23 cellular contexts compared by ENCODE assay signal in genomic region chr13:75021151-75021550, GRCh38.
DNase-seq lines count a peak whose midpoint lies in the region; ATAC-seq, FAIRE-seq and TF ChIP-seq lines count a peak whose summit lies in the region.
"Had no signal": no experiment of that assay in that cellular context is flagged by ENCODE, and none has a peak within 500 bp of the region (broad histone marks: within the 10 kb centered on the region; RNA-seq: fewer than 3 reads in every experiment).

No MANE protein-coding gene starts in this region.

- no peak for FAIRE-seq in A549 (lab: Jason Lieb, UNC)
- peak; percentile 89 for FAIRE-seq in RCC 7860 (lab: Jason Lieb, UNC)
- FAIRE-seq: D721Med, G401.6, GM12891, GM19239, HepG2 had no signal

- TF ChIP-seq CTCF in A549 (IDR thresholded peaks at IDR 0.05) (no peak), gastrocnemius medialis (IDR thresholded peaks at IDR 0.05 in 4 of 5, conservative IDR thresholded peaks at IDR 0.05 in 1 of 5) (no peak), tibial artery (IDR thresholded peaks at IDR 0.05) (no peak), vagina (IDR thresholded peaks at IDR 0.05) (no peak)

- intact Hi-C loops in gastrocnemius medialis (cut with DNase I; ENCODE audit: low total_unique reads) (no loop called here), tibial artery (cut with DNase I; ENCODE audit: low total_unique reads) (no loop called here), vagina (cut with DNase I) (no loop called here)

- ATAC-seq in A549: no peak
- no peak for ATAC-seq in gastrocnemius medialis
- ATAC-seq: HCT116, HepG2 had no signal

- WGBS in A549 (ENCODE audit: missing lambda C conversion rate): 39% methylated on average over 5 of the region's 5 CpGs

- no peak for TF ChIP-seq EP300 in A549 (IDR thresholded peaks at IDR 0.05)

- DNase-seq in A549 (ENCODE audit: low read depth in 1 of 2, low spot score in 1 of 2): no peak
- DNase-seq in RCC 7860 (ENCODE audit: low spot score): peak; percentile 67
- DNase-seq in kidney glomerular epithelial cell (lab: John Stamatoyannopoulos, UW): peak; percentile 59
- peak; percentile 78 for DNase-seq in renal cortical epithelial cell (ENCODE audit: low read depth)
- no peak for DNase-seq in gastrocnemius medialis
- no peak for DNase-seq in tibial artery
- no peak for DNase-seq in vagina (ENCODE audit: extremely low spot score in 2 of 2)
- DNase-seq: BE2C; C1 segment of cervical spinal cord; CD4-positive, CD25-positive, alpha-beta regulatory T cell; CD8-positive, alpha-beta memory T cell; COR-L47; GOT3; H7; HFFc6; KBM-7 had no signal

- H3K9me3 ChIP-seq in A549 (no peaks in the 10 kb centered on the region), gastrocnemius medialis (no peaks in the 10 kb centered on the region), tibial artery (no peaks in the 10 kb centered on the region), vagina (no peaks in the 10 kb centered on the region)
- H3K9me3 ChIP-seq: BE2C had no signal

- no peaks in the 10 kb centered on the region for H3K27me3 ChIP-seq in gastrocnemius medialis
- H3K27me3 ChIP-seq in tibial artery: no peaks in the 10 kb centered on the region
- no peaks in the 10 kb centered on the region for H3K27me3 ChIP-seq in vagina
- H3K27me3 ChIP-seq: BE2C had no signal

- TF ChIP-seq POLR2A in A549 (IDR thresholded peaks at IDR 0.05; ENCODE audit: low read length) (no peak), gastrocnemius medialis (IDR thresholded peaks at IDR 0.05) (no peak), vagina (IDR thresholded peaks at IDR 0.05) (no peak)

- H3K36me3 ChIP-seq in gastrocnemius medialis (no peaks in the 10 kb centered on the region), tibial artery (no peaks in the 10 kb centered on the region), vagina (no peaks in the 10 kb centered on the region)
- H3K36me3 ChIP-seq: BE2C had no signal

- no peak overlapping the region for H3K27ac ChIP-seq in A549
- H3K27ac ChIP-seq in gastrocnemius medialis: no peak overlapping the region
- no peak overlapping the region for H3K27ac ChIP-seq in tibial artery
- no peak overlapping the region for H3K27ac ChIP-seq in vagina
- H3K27ac ChIP-seq: 22Rv1 had no signal

- POLR2A ChIA-PET in A549 (lab: Yijun Ruan, JAX): no interaction called here

- H3K4me3 ChIP-seq in A549: no peak overlapping the region
- H3K4me3 ChIP-seq in gastrocnemius medialis: no peak overlapping the region
- no peak overlapping the region for H3K4me3 ChIP-seq in tibial artery
- H3K4me3 ChIP-seq in vagina: no peak overlapping the region

- TF ChIP-seq RAD21 in A549 (conservative IDR thresholded peaks at IDR 0.05 in 1 of 2, IDR thresholded peaks at IDR 0.05 in 1 of 2): no peak

- H3K4me2 ChIP-seq in A549: 0 out of 3 replicates have a peak overlapping the region, but pooled peaks have one; percentile 16

- H3K4me1 ChIP-seq in A549: peaks cover 7% of the 10 kb centered on the region; the same call in 1 of the 3 replicates
- H3K4me1 ChIP-seq in gastrocnemius medialis: no peaks in the 10 kb centered on the region
- no peaks in the 10 kb centered on the region for H3K4me1 ChIP-seq in tibial artery
- no peaks in the 10 kb centered on the region for H3K4me1 ChIP-seq in vagina
- H3K4me1 ChIP-seq: BE2C had no signal

- in situ Hi-C loops in gastrocnemius medialis (cut with MboI; ENCODE audit: low sequenced_read_pairs in 4 of 4): no loop called here

- CTCF ChIA-PET in A549 (lab: Yijun Ruan, JAX): interaction anchor here (1.0 kb wide), 1 partner anchor 336 kb away, joined by 3 read pairs; no protein-coding TSS in a partner anchor

TF ChIP-seq in A549, 52 proteins besides CTCF, POLR2A, EP300 and RAD21:
- TF ChIP-seq RARB (CRISPR knock-in tag; IDR thresholded peaks at IDR 0.05) (no peak), HES2 (IDR thresholded peaks at IDR 0.05) (no peak), JUNB (IDR thresholded peaks at IDR 0.05) (no peak), CEBPB (IDR thresholded peaks at IDR 0.05) (no peak), MAX (IDR thresholded peaks at IDR 0.05) (no peak)

Comparison
In these comparisons a context has a peak if more than half of its experiments do, and no peak if none do; other contexts are left out.
1. DNase-seq: peak in RCC 7860 (single experiment), kidney glomerular epithelial cell (single experiment) and renal cortical epithelial cell (single experiment); none in A549 (0 of 2), gastrocnemius medialis (0 of 2), tibial artery (0 of 2) and vagina (0 of 2).